Comparison of ENCODE assay signal across 8 cellular contexts in the genomic region with DNA sequence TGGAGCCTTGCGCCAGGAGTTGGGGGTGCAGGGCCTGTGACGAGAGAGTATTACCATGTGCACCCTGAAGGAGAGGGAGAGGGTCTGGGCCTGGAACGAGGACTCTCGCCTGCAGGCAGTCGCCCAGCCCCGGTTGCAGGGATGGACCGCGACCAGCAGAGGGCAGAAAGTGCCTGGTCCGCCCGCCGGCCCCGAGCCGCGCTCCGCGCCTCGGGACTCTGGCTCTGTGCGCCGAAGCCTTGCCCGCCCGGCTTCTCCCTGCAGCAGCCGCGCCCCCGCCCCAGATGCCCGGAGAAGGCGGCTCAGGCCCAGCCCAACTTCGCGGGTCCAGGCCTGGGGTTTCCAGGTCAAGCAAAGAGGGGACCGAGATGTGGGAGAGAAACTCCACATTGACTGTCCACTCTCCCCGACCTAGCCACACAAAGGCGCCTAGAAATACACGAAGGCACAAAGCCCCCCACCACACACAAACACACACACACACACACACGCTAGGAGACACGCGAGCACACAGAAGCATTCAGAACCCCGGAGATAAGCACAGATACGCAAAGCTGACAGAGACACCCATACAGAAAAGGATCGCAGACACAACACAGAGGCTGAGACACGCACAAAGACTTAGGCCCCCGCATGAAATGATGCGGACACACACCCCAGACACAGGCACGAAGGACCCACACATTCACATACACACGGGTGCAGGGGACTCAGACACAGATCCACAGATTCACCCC. TPM values are rescaled to one million over a fixed set of nuclear protein-coding genes. Genes with fewer than 3 reads are reported as not detected.
DNase-seq lines count a peak whose midpoint lies in the region; ATAC-seq and TF ChIP-seq lines count a peak whose summit lies in the region.

No MANE protein-coding gene starts in this region.

- peak overlapping the region; percentile 16; the same call in 1 of the 2 replicates for H2AFZ ChIP-seq in Loucy (ENCODE audit: low read length)

- peaks cover 9% of the 10 kb centered on the region for H3K4me1 ChIP-seq in Loucy (ENCODE audit: insufficient read depth, low read length, poor library complexity, severe bottlenecking)
- H3K4me1 ChIP-seq in adrenal gland (replicated peaks in 1 of 2) = peaks cover 3 to 22% of the 10 kb centered on the region in 2 donors

- H3K9ac ChIP-seq in Loucy (ENCODE audit: low read depth, low read length, poor library complexity, severe bottlenecking) = no peak overlapping the region

- H3K36me3 ChIP-seq in Loucy (ENCODE audit: insufficient read depth, low read length) (no peaks in the 10 kb centered on the region), adrenal gland (replicated peaks in 1 of 2) (no peaks in the 10 kb centered on the region)

- peak; percentile 67 for DNase-seq in ELR (ENCODE audit: low read depth)
- DNase-seq in T-helper 1 cell = peak; percentile 29 to 56 (median 54)
- DNase-seq in adrenal gland = peak; percentile 58 to 76 (median 75)
- DNase-seq in left ventricle myocardium superior = peak; percentile 88
- DNase-seq in retinal pigment epithelial cell (ENCODE audit: low read depth) = no peak

- H3K79me2 ChIP-seq in Loucy (ENCODE audit: insufficient read depth, low read length) = no peaks in the 10 kb centered on the region

- peak; percentile 68 for TF ChIP-seq CTCF in Loucy (conservative IDR thresholded peaks at IDR 0.05; ENCODE audit: low read length)
- peak; percentile 57 to 82 (median 72) for TF ChIP-seq CTCF in adrenal gland (IDR thresholded peaks at IDR 0.05)
- peak; percentile 78 for TF ChIP-seq CTCF in retinal pigment epithelial cell (conservative IDR thresholded peaks at IDR 0.05; ENCODE audit: low read depth, low read length)

- WGBS in adrenal gland, 4 donors = 3 to 9% (median 5%) methylated on average over 11 to 43 of the region's 43 CpGs

- H3F3A ChIP-seq in Loucy (ENCODE audit: low read depth) = no peaks in the 10 kb centered on the region

- no peaks in the 10 kb centered on the region for H3K9me2 ChIP-seq in Loucy (replicated peaks; ENCODE audit: low read depth, low read length)

- H3K4me2 ChIP-seq in Loucy (ENCODE audit: low read depth, low read length, poor library complexity, severe bottlenecking) = peak overlapping the region; percentile 31

- peaks cover 6% of the 10 kb centered on the region for H3K27me3 ChIP-seq in Loucy (ENCODE audit: insufficient read depth, low read length, poor library complexity, severe bottlenecking)
- peaks cover 64% of the 10 kb centered on the region for H3K27me3 ChIP-seq in adrenal gland

- H3K9me3 ChIP-seq in Loucy (ENCODE audit: insufficient read depth, low read depth, low read length) (no peaks in the 10 kb centered on the region), adrenal gland (replicated peaks in 1 of 3) (no peaks in the 10 kb centered on the region)

- intact Hi-C loops in adrenal gland (cut with DNase I) = loop anchor here (5.0 kb wide), 1 partner anchor 171 kb away; no protein-coding TSS in a partner anchor
- intact Hi-C loops in left ventricle myocardium superior (cut with micrococcal nuclease) = loop anchor here (5.0 kb wide), 1 partner anchor 81 kb away; no protein-coding TSS in a partner anchor

- no peak for TF ChIP-seq POLR2A in adrenal gland (IDR thresholded peaks at IDR 0.05)

- ATAC-seq in left ventricle myocardium superior (peak; percentile 89), GM19328 (IDR thresholded peaks at IDR 0.05; ENCODE audit: unreplicated experiment) (no peak), HG03139 (IDR thresholded peaks at IDR 0.05; ENCODE audit: unreplicated experiment) (no peak)

- no peak overlapping the region for H3K27ac ChIP-seq in adrenal gland

- no peaks in the 10 kb centered on the region for H4K20me1 ChIP-seq in Loucy (ENCODE audit: insufficient read depth, low read length, poor library complexity, severe bottlenecking)

- H3K4me3 ChIP-seq in Loucy (ENCODE audit: low read length, poor library complexity, severe bottlenecking) = no peak overlapping the region
- peak overlapping the region in 1 of 4 donors; percentile 44 for H3K4me3 ChIP-seq in adrenal gland
- H3K4me3 ChIP-seq in retinal pigment epithelial cell (ENCODE audit: low read length) = no peak overlapping the region

RNA-seq across cellular contexts. Expression of a gene that starts 2.0 kb away (rescaled TPM):
- under 1 TPM in 1 of 8 donors, not detected in 7; under 0.01 TPM for total RNA-seq in adrenal gland
- polyA plus RNA-seq in adrenal gland = under 1 TPM in 1 of 3 donors, not detected in 2; 0.07 TPM
- total RNA-seq in left ventricle myocardium superior = 0.74 TPM
